ENCODE assay signal across 17 cellular contexts in genomic region chr3:142072851-142073250, GRCh38.
DNase-seq lines count a peak whose midpoint lies in the region; ATAC-seq and TF ChIP-seq lines count a peak whose summit lies in the region.
"Had no signal": no experiment of that assay in that cellular context is flagged by ENCODE, and none has a peak within 500 bp of the region (broad histone marks: within the 10 kb centered on the region; RNA-seq: fewer than 3 reads in every experiment).

No MANE protein-coding gene starts in this region.

- no peaks in the 10 kb centered on the region for H3K36me3 ChIP-seq in Peyer's patch
- H3K36me3 ChIP-seq in left lung = no peaks in the 10 kb centered on the region
- H3K36me3 ChIP-seq in right atrium auricular region = no peaks in the 10 kb centered on the region
- H3K36me3 ChIP-seq: BLaER1 had no signal

- TF ChIP-seq POLR2A in Peyer's patch (IDR thresholded peaks at IDR 0.05) = peak in 1 of 2 donors; percentile 35

- DNase-seq in Peyer's patch (peak in 1 of 3 donors; percentile 68), left colon (peak in 1 of 2 donors; percentile 20), sciatic nerve (ENCODE audit: low spot score) (peak; percentile 39), left lung (no peak), right atrium auricular region (ENCODE audit: low spot score) (no peak)
- no peak for DNase-seq in effector CD4-positive, alpha-beta T cell
- DNase-seq: Caco-2; CD4-positive, CD25-positive, alpha-beta regulatory T cell; CD8-positive, alpha-beta T cell; DMS153; DND-41; GM23248; H9 had no signal

- intact Hi-C loops in left colon (cut with DNase I, micrococcal nuclease) (no loop called here), sciatic nerve (cut with DNase I) (no loop called here), left lung (cut with DNase I) (no loop called here)

- H3K27me3 ChIP-seq in Peyer's patch (no peaks in the 10 kb centered on the region), left lung (no peaks in the 10 kb centered on the region), right atrium auricular region (no peaks in the 10 kb centered on the region)
- H3K27me3 ChIP-seq: BLaER1 had no signal

- H3K9me3 ChIP-seq in Peyer's patch (no peaks in the 10 kb centered on the region), left lung (no peaks in the 10 kb centered on the region), right atrium auricular region (no peaks in the 10 kb centered on the region)
- H3K9me3 ChIP-seq: BLaER1, Caco-2 had no signal

- H3K27ac ChIP-seq in Peyer's patch (peak overlapping the region in 3 of 4 donors; percentile 48 to 82 (median 74)), left lung (no peak overlapping the region), right atrium auricular region (no peak overlapping the region)
- H3K27ac ChIP-seq: 22Rv1, BLaER1, C4-2B, GM23248 had no signal

- ATAC-seq in left colon (peak; percentile 38), sciatic nerve (no peak), left lung (no peak)
- ATAC-seq: CD8-positive, alpha-beta T cell; HCT116 had no signal

- H3K4me3 ChIP-seq in Peyer's patch (no peak overlapping the region), left lung (no peak overlapping the region), right atrium auricular region (no peak overlapping the region)
- H3K4me3 ChIP-seq: BLaER1, GM23248 had no signal

- H3K4me1 ChIP-seq in Peyer's patch (peaks cover 0 to 15% (median 0%) of the 10 kb centered on the region in 4 donors), left lung (no peaks in the 10 kb centered on the region), right atrium auricular region (no peaks in the 10 kb centered on the region)
- H3K4me1 ChIP-seq: BLaER1, Caco-2 had no signal

- TF ChIP-seq CTCF in Peyer's patch (IDR thresholded peaks at IDR 0.05) (no peak), left lung (IDR thresholded peaks at IDR 0.05) (no peak), right atrium auricular region (IDR thresholded peaks at IDR 0.05) (no peak)

Comparison
In these comparisons a context has a peak if more than half of its experiments do, and no peak if none do; other contexts are left out.
1. H3K27ac ChIP-seq: peak in Peyer's patch (3 of 4); none in left lung (0 of 2) and right atrium auricular region (0 of 2).